In genomic region chr13:49279112-49279511, GRCh38 we compare ENCODE assay signal across 19 cellular contexts. TPM values are rescaled to one million over a fixed set of nuclear protein-coding genes. Genes with fewer than 3 reads are reported as not detected.
DNase-seq lines count a peak whose midpoint lies in the region; ATAC-seq, FAIRE-seq and TF ChIP-seq lines count a peak whose summit lies in the region.
"Had no signal": no experiment of that assay in that cellular context is flagged by ENCODE, and none has a peak within 500 bp of the region (broad histone marks: within the 10 kb centered on the region; RNA-seq: fewer than 3 reads in every experiment).

No MANE protein-coding gene starts in this region.

- H2AFZ ChIP-seq in H9 (ENCODE audit: low read length): peak overlapping the region; percentile 80

- H2BK5ac ChIP-seq in H9 (ENCODE audit: insufficient read length, low read length): no peak overlapping the region

- no peak overlapping the region for H3K9ac ChIP-seq in H9 (ENCODE audit: extremely low read depth, insufficient read length, low read length)

- H3K27ac Mint-ChIP-seq in H9 (peak overlapping the region in 1 of 3 experiments; percentile 7; a peak in 1 of 7 replicates), memory B cell (peak overlapping the region; percentile 4)
- H3K27ac Mint-ChIP-seq: CD4-positive, CD25-positive, alpha-beta regulatory T cell had no signal

- H3K36me3 ChIP-seq in bronchial epithelial cell (ENCODE audit: control insufficient read depth, insufficient read depth, low read length): no peaks in the 10 kb centered on the region
- H3K36me3 ChIP-seq: BE2C had no signal

- H3K18ac ChIP-seq in H9 (ENCODE audit: insufficient read length, low read depth, low read length): no peak overlapping the region

- peaks cover 2% of the 10 kb centered on the region; the same call in 1 of the 2 replicates for H3K4me1 ChIP-seq in H9 (ENCODE audit: insufficient read depth, low read length)
- H3K4me1 ChIP-seq: BE2C had no signal

- no peak overlapping the region for H3K4ac ChIP-seq in H9 (ENCODE audit: low read depth, low read length)

- DNase-seq in H9 (no peak), bronchial epithelial cell (ENCODE audit: low read depth) (no peak), memory B cell (ENCODE audit: low spot score in 2 of 2) (no peak), HuH-7 (ENCODE audit: low spot score) (no peak)
- no peak for DNase-seq in stimulated activated naive CD8-positive, alpha-beta T cell treated with anti-CD3 and anti-CD28 coated beads, Interleukin-15, Interleukin-2, amounts not matched to agents 100 U/mL and 50 U/mL, for 24 hours
- DNase-seq: ACHN; BE2C; C1 segment of cervical spinal cord; Caco-2; CD4-positive, CD25-positive, alpha-beta regulatory T cell; CD8-positive, alpha-beta memory T cell had no signal

- peak overlapping the region; percentile 53 for H4K5ac ChIP-seq in H9 (ENCODE audit: insufficient read length, low read depth, low read length)

- no peaks in the 10 kb centered on the region for H3K9me3 ChIP-seq in H9 (ENCODE audit: control insufficient read depth, low read depth, low read length)
- H3K9me3 ChIP-seq: BE2C, Caco-2 had no signal

- H3K27me3 Mint-ChIP-seq in H9 (ENCODE audit: low read depth) (no peaks in the 10 kb centered on the region; the same call in 1 of the 2 replicates), memory B cell (no peaks in the 10 kb centered on the region)
- H3K27me3 Mint-ChIP-seq: CD4-positive, CD25-positive, alpha-beta regulatory T cell; CD8-positive, alpha-beta memory T cell had no signal

- ATAC-seq in memory B cell (ENCODE audit: low read depth): no peak
- ATAC-seq in HG03095 (IDR thresholded peaks at IDR 0.05; ENCODE audit: unreplicated experiment): no peak
- ATAC-seq in GM18858 (IDR thresholded peaks at IDR 0.05; ENCODE audit: unreplicated experiment): no peak
- no peak for ATAC-seq in stimulated activated naive CD8-positive, alpha-beta T cell treated with anti-CD3 and anti-CD28 coated beads, Interleukin-15, Interleukin-2, amounts not matched to agents 100 U/mL and 50 U/mL, for 24 hours
- ATAC-seq: K562 had no signal

- no peak overlapping the region for H3K56ac ChIP-seq in H9 (ENCODE audit: insufficient read length, low read depth, low read length)

- H3K36me3 Mint-ChIP-seq in H9 (ENCODE audit: insufficient read depth in 1 of 3, low read depth in 3 of 3) (no peaks in the 10 kb centered on the region; a peak in 1 of 7 replicates), memory B cell (peaks cover 10% of the 10 kb centered on the region)

- H3K4me3 ChIP-seq in bronchial epithelial cell (ENCODE audit: low read depth, low read length): no peak overlapping the region
- H3K4me3 ChIP-seq: K562 had no signal

- no peaks in the 10 kb centered on the region for H3K23me2 ChIP-seq in H9 (ENCODE audit: insufficient read length, low read depth, low read length, poor library complexity, severe bottlenecking)

- H3K27me3 ChIP-seq in H9 (ENCODE audit: insufficient read depth, low read length): no peaks in the 10 kb centered on the region; the same call in 1 of the 2 replicates
- no peaks in the 10 kb centered on the region for H3K27me3 ChIP-seq in bronchial epithelial cell (ENCODE audit: control insufficient read depth, insufficient read depth, low read length)
- H3K27me3 ChIP-seq: BE2C had no signal

- no peak overlapping the region for H2BK12ac ChIP-seq in H9 (ENCODE audit: insufficient read length, low read depth, low read length)

- peak; percentile 80 for FAIRE-seq in bronchial epithelial cell (lab: Jason Lieb, UNC)
- FAIRE-seq: D721Med, G401.6, GM18507, H54, K562 had no signal

- H3K4me3 Mint-ChIP-seq in H9 (no peak overlapping the region), memory B cell (no peak overlapping the region)
- H3K4me3 Mint-ChIP-seq: CD4-positive, CD25-positive, alpha-beta regulatory T cell; CD8-positive, alpha-beta memory T cell had no signal

- TF ChIP-seq CTCF in H9 (conservative IDR thresholded peaks at IDR 0.05) (no peak), bronchial epithelial cell (IDR thresholded peaks at IDR 0.05; ENCODE audit: insufficient read depth, low read length, severe bottlenecking) (no peak)

- H3K9me3 Mint-ChIP-seq in H9: no peaks in the 10 kb centered on the region
- no peaks in the 10 kb centered on the region for H3K9me3 Mint-ChIP-seq in memory B cell
- H3K9me3 Mint-ChIP-seq: CD4-positive, CD25-positive, alpha-beta regulatory T cell; CD8-positive, alpha-beta memory T cell had no signal

- no CpG with 5 or more reads among the region's 5 CpGs for WGBS in H9 (ENCODE audit: extremely low coverage, insufficient read length, low lambda C conversion rate)

- no peaks in the 10 kb centered on the region for H3K79me2 ChIP-seq in H9 (ENCODE audit: insufficient read depth, low read length)

- no peak overlapping the region for H3K23ac ChIP-seq in H9 (ENCODE audit: insufficient read length, low read depth, low read length)

- H2BK15ac ChIP-seq in H9 (ENCODE audit: low read depth, low read length): no peak overlapping the region

- H2BK20ac ChIP-seq in H9 (ENCODE audit: low read depth, low read length, poor library complexity, severe bottlenecking): no peak overlapping the region

- no peak overlapping the region for H2AK5ac ChIP-seq in H9 (ENCODE audit: insufficient read length, low read length)

- H3T11ph ChIP-seq in H9 (ENCODE audit: low read length): no peak overlapping the region

- H3K4me2 ChIP-seq in H9 (ENCODE audit: insufficient read depth, insufficient read length, low read length): peak overlapping the region; percentile 25

- H4K91ac ChIP-seq in H9 (ENCODE audit: insufficient read length, low read depth, low read length): no peak overlapping the region

- H4K20me1 ChIP-seq in H9 (ENCODE audit: control insufficient read depth, insufficient read depth, insufficient read length): no peaks in the 10 kb centered on the region

- no peak overlapping the region for H2BK120ac ChIP-seq in H9 (ENCODE audit: low read depth, low read length, poor library complexity, severe bottlenecking)

- no peak overlapping the region for H3K27ac ChIP-seq in H9 (ENCODE audit: insufficient read length, low read depth, low read length)

- no peak overlapping the region for H3K14ac ChIP-seq in H9 (ENCODE audit: insufficient read depth, low read length)

- no peaks in the 10 kb centered on the region for H3K79me1 ChIP-seq in H9 (ENCODE audit: insufficient read depth, low read depth, low read length, poor library complexity, severe bottlenecking)

- no peak overlapping the region for H4K8ac ChIP-seq in H9 (replicated peaks; ENCODE audit: insufficient read length, low read depth, low read length)

- H3K4me1 Mint-ChIP-seq in H9 (peaks cover 13 to 15% of the 10 kb centered on the region in 2 experiments), memory B cell (no peaks in the 10 kb centered on the region)
- H3K4me1 Mint-ChIP-seq: CD8-positive, alpha-beta memory T cell had no signal

RNA-seq across cellular contexts. Expression of gene CDADC1, which starts 31.4 kb away (rescaled TPM):
- total RNA-seq in H9 (2021): 3.9 and 4.9 TPM in 2 replicates
- 5.9 and 6.6 TPM in 2 replicates for total RNA-seq in bronchial epithelial cell

RNA-seq across cellular contexts. Expression of gene MLNR, which starts 59.0 kb away (rescaled TPM):
- total RNA-seq in H9 (2021): not detected in 2 replicates
- not detected in 2 replicates for total RNA-seq in bronchial epithelial cell
- total RNA-seq: Caco-2; CD4-positive, CD25-positive, alpha-beta regulatory T cell; CD8-positive, alpha-beta memory T cell; HT-29; K562 had no signal
